ENCODE assay signal across 10 cellular contexts in genomic region chr1:205536759-205537361, GRCh38. TPM values are rescaled to one million over a fixed set of nuclear protein-coding genes. Genes with fewer than 3 reads are reported as not detected.
DNase-seq lines count a peak whose midpoint lies in the region; ATAC-seq and TF ChIP-seq lines count a peak whose summit lies in the region.
"Had no signal": no experiment of that assay in that cellular context is flagged by ENCODE, and none has a peak within 500 bp of the region (broad histone marks: within the 10 kb centered on the region; RNA-seq: fewer than 3 reads in every experiment).

No MANE protein-coding gene starts in this region.

- POLR2A ChIA-PET in naive thymus-derived CD4-positive, alpha-beta T cell (lab: Charles Lee) = no interaction called here

- H3K9me3 ChIP-seq in right cardiac atrium (ENCODE audit: control insufficient read depth, low read length) = no peaks in the 10 kb centered on the region
- H3K9me3 ChIP-seq in naive thymus-derived CD4-positive, alpha-beta T cell (ENCODE audit: control insufficient read depth in 2 of 3, low read length in 3 of 3) = no peaks in the 10 kb centered on the region

- no peaks in the 10 kb centered on the region for H3K36me3 ChIP-seq in naive thymus-derived CD4-positive, alpha-beta T cell (ENCODE audit: control insufficient read depth in 2 of 3, insufficient read depth in 3 of 3, low read length in 3 of 3)
- H3K36me3 ChIP-seq: neural progenitor cell had no signal

- no peak overlapping the region for H3K4me3 ChIP-seq in right cardiac atrium (ENCODE audit: low read length)
- H3K4me3 ChIP-seq in naive thymus-derived CD4-positive, alpha-beta T cell (ENCODE audit: low read length) = no peak overlapping the region
- H3K4me3 ChIP-seq: neural progenitor cell had no signal

- peak; percentile 9; the same call in 1 of the 2 replicates for TF ChIP-seq POLR2A in Raji (IDR thresholded peaks at IDR 0.05; ENCODE audit: insufficient read depth, low read depth, low read length)

- H3K27me3 ChIP-seq in right cardiac atrium (ENCODE audit: control insufficient read depth, insufficient read depth) = no peaks in the 10 kb centered on the region
- no peaks in the 10 kb centered on the region for H3K27me3 ChIP-seq in naive thymus-derived CD4-positive, alpha-beta T cell (ENCODE audit: control insufficient read depth in 2 of 2, insufficient read depth in 2 of 2, low read length in 2 of 2)

- peak overlapping the region in 1 of 2 donors; percentile 5 for H3K4me3 Mint-ChIP-seq in stimulated activated naive CD8-positive, alpha-beta T cell treated with anti-CD3 and anti-CD28 coated beads, Interleukin-15, amount 100 ng/mL, for 72 hours
- no peak overlapping the region for H3K4me3 Mint-ChIP-seq in naive thymus-derived CD4-positive, alpha-beta T cell
- H3K4me3 Mint-ChIP-seq: neural progenitor cell had no signal

- H3K36me3 Mint-ChIP-seq in naive thymus-derived CD4-positive, alpha-beta T cell = peaks cover 0 to 5% (median 0%) of the 10 kb centered on the region in 5 donors
- H3K36me3 Mint-ChIP-seq: neural progenitor cell had no signal

- no peak overlapping the region for H3K27ac ChIP-seq in right cardiac atrium (ENCODE audit: low read length)
- no peak overlapping the region for H3K27ac ChIP-seq in naive thymus-derived CD4-positive, alpha-beta T cell (ENCODE audit: low read depth, low read length)
- H3K27ac ChIP-seq: 22Rv1, neural progenitor cell had no signal

- H3K9me3 Mint-ChIP-seq in stimulated activated naive CD8-positive, alpha-beta T cell treated with anti-CD3 and anti-CD28 coated beads, Interleukin-15, amount 100 ng/mL, for 72 hours = no peaks in the 10 kb centered on the region
- peaks cover 0 to 1% (median 0%) of the 10 kb centered on the region in 11 donors for H3K9me3 Mint-ChIP-seq in naive thymus-derived CD4-positive, alpha-beta T cell
- H3K9me3 Mint-ChIP-seq: neural progenitor cell had no signal

- CTCF ChIA-PET in naive thymus-derived CD4-positive, alpha-beta T cell (lab: Charles Lee) = interaction anchor here (1.4 kb wide), 1 partner anchor 121 kb away, joined by 6 read pairs; no protein-coding TSS in a partner anchor

- no peaks in the 10 kb centered on the region for H3K4me1 ChIP-seq in right cardiac atrium (ENCODE audit: control insufficient read depth, insufficient read depth, low read length)
- no peaks in the 10 kb centered on the region for H3K4me1 ChIP-seq in naive thymus-derived CD4-positive, alpha-beta T cell (ENCODE audit: control insufficient read depth in 2 of 2, insufficient read depth in 2 of 2, low read length in 2 of 2)

- DNase-seq in DMS53 (lab: John Stamatoyannopoulos, UW) = peak; percentile 61
- DNase-seq in DMS53 treated with DMSO at 0.1 percent for 48 hours (lab: John Stamatoyannopoulos, UW; ENCODE audit: unreplicated experiment) = no peak
- peak in 1 of 3 donors; percentile 74 for DNase-seq in right cardiac atrium
- peak in 1 of 2 donors; percentile 8 for DNase-seq in stimulated activated naive CD8-positive, alpha-beta T cell treated with anti-CD3 and anti-CD28 coated beads, Interleukin-15, amount 100 ng/mL, for 72 hours
- no peak for DNase-seq in naive thymus-derived CD4-positive, alpha-beta T cell

- peak; percentile 47 to 54 for ATAC-seq in right cardiac atrium
- ATAC-seq in stimulated activated naive CD8-positive, alpha-beta T cell treated with anti-CD3 and anti-CD28 coated beads, Interleukin-15, amount 100 ng/mL, for 72 hours = peak; percentile 44
- ATAC-seq in naive thymus-derived CD4-positive, alpha-beta T cell = no peak
- no peak for ATAC-seq in GM18498 (IDR thresholded peaks at IDR 0.05; ENCODE audit: unreplicated experiment)
- no peak for ATAC-seq in HG02623 (IDR thresholded peaks at IDR 0.05; ENCODE audit: unreplicated experiment)

- H3K4me1 Mint-ChIP-seq in stimulated activated naive CD8-positive, alpha-beta T cell treated with anti-CD3 and anti-CD28 coated beads, Interleukin-15, amount 100 ng/mL, for 72 hours = peaks cover 11% of the 10 kb centered on the region
- peaks cover 0 to 12% (median 6%) of the 10 kb centered on the region in 7 donors for H3K4me1 Mint-ChIP-seq in naive thymus-derived CD4-positive, alpha-beta T cell

- H3K27me3 Mint-ChIP-seq in stimulated activated naive CD8-positive, alpha-beta T cell treated with anti-CD3 and anti-CD28 coated beads, Interleukin-15, amount 100 ng/mL, for 72 hours = peaks cover 40% of the 10 kb centered on the region
- peaks cover 17 to 24% (median 21%) of the 10 kb centered on the region in 5 donors for H3K27me3 Mint-ChIP-seq in naive thymus-derived CD4-positive, alpha-beta T cell

- peak overlapping the region in 1 of 2 donors; percentile 74 for H3K27ac Mint-ChIP-seq in stimulated activated naive CD8-positive, alpha-beta T cell treated with anti-CD3 and anti-CD28 coated beads, Interleukin-15, amount 100 ng/mL, for 72 hours
- no peak overlapping the region for H3K27ac Mint-ChIP-seq in naive thymus-derived CD4-positive, alpha-beta T cell

- intact Hi-C loops in right cardiac atrium (cut with DNase I) = loop anchor here in 1 of 4 donors (10.0 kb wide), 1 partner anchor 98 kb away; the partner anchor contains the start of gene ELK4
- intact Hi-C loops in naive thymus-derived CD4-positive, alpha-beta T cell (cut with micrococcal nuclease) = no loop called here

- WGBS in right cardiac atrium = 60% methylated on average over 9 of the region's 9 CpGs

RNA-seq across cellular contexts. Expression of gene CDK18, which starts 32.4 kb away (rescaled TPM):
- total RNA-seq in right cardiac atrium = 100 to 1,000 TPM in 3 of 4 donors, 10 to 100 TPM in 1; 80.2 to 148 (median 141) TPM
- polyA plus RNA-seq in right cardiac atrium = 150 TPM
- 1 to 10 TPM in 4 of 5 experiments, under 1 TPM in 1; 0.85 to 3.6 (median 3.0) TPM for total RNA-seq in naive thymus-derived CD4-positive, alpha-beta T cell
- 1 to 10 TPM in 1 of 2 donors, under 1 TPM in 1; 0.20 to 1.8 TPM for polyA plus RNA-seq in naive thymus-derived CD4-positive, alpha-beta T cell

Comparison
In these comparisons a context has a peak if more than half of its experiments do, and no peak if none do; other contexts are left out.
1. ATAC-seq: peak in right cardiac atrium (2 of 2) and stimulated activated naive CD8-positive, alpha-beta T cell treated with anti-CD3 and anti-CD28 coated beads, Interleukin-15, amount 100 ng/mL, for 72 hours (single experiment); none in naive thymus-derived CD4-positive, alpha-beta T cell (single experiment), GM18498 (single experiment) and HG02623 (single experiment).
2. RNA of gene CDK18, which starts 32.4 kb away (total RNA-seq): 80.2 to 148 TPM in right cardiac atrium; 0.85 to 3.6 TPM in naive thymus-derived CD4-positive, alpha-beta T cell; every median in the first group is over 10 times any median in the second.